Comparison of ENCODE assay signal across 11 cellular contexts in the genomic region with DNA sequence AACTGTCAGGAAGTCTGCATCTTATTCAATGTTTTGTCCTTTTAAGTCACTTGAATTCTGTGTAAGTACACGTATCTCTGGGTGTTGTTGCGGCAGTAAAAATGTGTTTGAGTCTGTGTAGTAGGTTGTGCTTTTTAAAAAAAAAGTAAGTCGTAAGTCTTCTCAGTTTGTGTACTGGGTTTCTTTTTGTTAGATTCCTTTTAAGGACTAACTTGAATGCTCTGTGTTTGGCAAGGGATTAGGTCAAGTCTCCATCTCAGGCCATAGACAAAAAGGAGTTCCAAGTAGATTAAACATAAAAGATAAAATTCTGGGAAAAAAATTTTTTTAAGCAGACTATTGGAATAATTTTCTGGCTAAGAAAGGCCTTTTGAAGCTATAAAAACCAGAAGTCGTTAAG.
DNase-seq lines count a peak whose midpoint lies in the region; ATAC-seq and TF ChIP-seq lines count a peak whose summit lies in the region.
"Had no signal": no experiment of that assay in that cellular context is flagged by ENCODE, and none has a peak within 500 bp of the region (broad histone marks: within the 10 kb centered on the region; RNA-seq: fewer than 3 reads in every experiment).

No MANE protein-coding gene starts in this region.

- H3K27me3 Mint-ChIP-seq in progenitor cell of endocrine pancreas: no peaks in the 10 kb centered on the region
- H3K27me3 Mint-ChIP-seq: CD4-positive, alpha-beta T cell had no signal

- H3K4me1 ChIP-seq in heart right ventricle: peaks cover 0 to 35% (median 7%) of the 10 kb centered on the region in 9 donors

- H3K27me3 ChIP-seq in heart right ventricle: no peaks in the 10 kb centered on the region
- H3K27me3 ChIP-seq: adrenal gland had no signal

- peaks cover 0 to 37% (median 5%) of the 10 kb centered on the region in 9 donors for H3K36me3 ChIP-seq in heart right ventricle

- peaks cover 21% of the 10 kb centered on the region for H3K36me3 Mint-ChIP-seq in progenitor cell of endocrine pancreas (ENCODE audit: insufficient read depth)

- H3K9me3 Mint-ChIP-seq in progenitor cell of endocrine pancreas (ENCODE audit: low read depth): no peaks in the 10 kb centered on the region
- H3K9me3 Mint-ChIP-seq: CD4-positive, alpha-beta T cell had no signal

- TF ChIP-seq CTCF in heart right ventricle (IDR thresholded peaks at IDR 0.05): no peak
- TF ChIP-seq CTCF in progenitor cell of endocrine pancreas (IDR thresholded peaks at IDR 0.05; ENCODE audit: unreplicated experiment): no peak

- H3K4me3 Mint-ChIP-seq in progenitor cell of endocrine pancreas (ENCODE audit: low read depth): no peak overlapping the region
- H3K4me3 Mint-ChIP-seq: CD4-positive, alpha-beta T cell had no signal

- DNase-seq in Right ventricle myocardium inferior (ENCODE audit: missing footprints) (no peak), cardiac septum (ENCODE audit: low spot score) (no peak), heart right ventricle (no peak), progenitor cell of endocrine pancreas (ENCODE audit: low spot score, unreplicated experiment) (no peak), T-helper 9 cell (no peak), DMS53 (lab: John Stamatoyannopoulos, UW) (no peak), mucosa of gallbladder (ENCODE audit: low spot score) (no peak)
- DNase-seq: adrenal gland; CD4-positive, alpha-beta T cell; stimulated activated CD4-positive, alpha-beta T cell treated with anti-CD3 and anti-CD28 coated beads, Interleukin-2, amount 100 ng/mL, for 24 hours had no signal

- peak overlapping the region; percentile 8 for H3K27ac Mint-ChIP-seq in progenitor cell of endocrine pancreas
- H3K27ac Mint-ChIP-seq: CD4-positive, alpha-beta T cell had no signal

- no peak overlapping the region for H3K4me3 ChIP-seq in heart right ventricle
- H3K4me3 ChIP-seq: adrenal gland had no signal

- ATAC-seq in Right ventricle myocardium inferior (peak; percentile 48), heart right ventricle (peak in 5 of 8 donors; percentile 55 to 70 (median 60)), GM21381 (IDR thresholded peaks at IDR 0.05; ENCODE audit: unreplicated experiment) (no peak)

- H3K9me3 ChIP-seq in heart right ventricle: no peaks in the 10 kb centered on the region
- H3K9me3 ChIP-seq: adrenal gland had no signal

- H3K4me1 Mint-ChIP-seq in progenitor cell of endocrine pancreas (ENCODE audit: low read depth): peaks cover 10% of the 10 kb centered on the region

- intact Hi-C loops in Right ventricle myocardium inferior (cut with DNase I): no loop called here
- intact Hi-C loops in cardiac septum (cut with DNase I): no loop called here
- intact Hi-C loops in heart right ventricle (cut with DNase I): loop anchor here in 1 of 10 donors (10.0 kb wide), 1 partner anchor 158 kb away; the partner anchor contains the start of genes CRYZL1 and ITSN1

- peak overlapping the region in 6 of 10 donors; percentile 9 to 52 (median 38) for H3K27ac ChIP-seq in heart right ventricle

- 70 to 81% methylated on average over 4 of the region's 4 CpGs for WGBS in heart right ventricle, 2 donors
